ENCODE assay signal across 1 cellular context in genomic region chr5:98780390-98780789, GRCh38.
TF ChIP-seq lines count a peak whose summit lies in the region.

No MANE protein-coding gene starts in this region.

TF ChIP-seq in HepG2, 621 proteins besides CTCF, POLR2A, EP300 and RAD21:
- TF ChIP-seq ZNF674 (CRISPR knock-in tag; IDR thresholded peaks at IDR 0.05; ENCODE audit: low read depth) (no peak), CBFB (CRISPR knock-in tag; IDR thresholded peaks at IDR 0.05) (no peak), ZBTB10 (CRISPR knock-in tag; IDR thresholded peaks at IDR 0.05; ENCODE audit: borderline replicate concordance) (no peak), FOXO4 (CRISPR knock-in tag; conservative IDR thresholded peaks at IDR 0.05) (no peak), KLF16 (CRISPR knock-in tag; IDR thresholded peaks at IDR 0.05) (no peak), GTF3A (CRISPR knock-in tag; conservative IDR thresholded peaks at IDR 0.05) (no peak), SMAD1 (CRISPR knock-in tag; IDR thresholded peaks at IDR 0.05; ENCODE audit: borderline replicate concordance, low read depth) (no peak), SRSF1 (optimal IDR thresholded peaks at IDR 0.05; ENCODE audit: low read depth, low read length) (no peak), SAFB2 (CRISPR knock-in tag; IDR thresholded peaks at IDR 0.05; ENCODE audit: borderline replicate concordance, low read depth) (no peak), MAFF (IDR thresholded peaks at IDR 0.05; ENCODE audit: low read depth, low read length) (no peak), ZNF644 (CRISPR knock-in tag; IDR thresholded peaks at IDR 0.05; ENCODE audit: low read depth) (no peak), MYPOP (CRISPR knock-in tag; IDR thresholded peaks at IDR 0.05) (no peak), ZNF274 (CRISPR knock-in tag; IDR thresholded peaks at IDR 0.05) (no peak), AKNA (CRISPR knock-in tag; IDR thresholded peaks at IDR 0.05; ENCODE audit: borderline replicate concordance) (no peak), YY1 (IDR thresholded peaks at IDR 0.05; ENCODE audit: insufficient read depth, insufficient replicate concordance, low read depth, low read length) (no peak), ISX (CRISPR knock-in tag; conservative IDR thresholded peaks at IDR 0.05) (no peak), ZFY (CRISPR knock-in tag; IDR thresholded peaks at IDR 0.05) (no peak), EED (CRISPR knock-in tag; IDR thresholded peaks at IDR 0.05) (no peak), REPIN1 (CRISPR knock-in tag; IDR thresholded peaks at IDR 0.05; ENCODE audit: borderline replicate concordance, low read depth) (no peak), ZSCAN12 (CRISPR knock-in tag; IDR thresholded peaks at IDR 0.05) (no peak)
